ENCODE assay signal across 8 cellular contexts in the genomic region with DNA sequence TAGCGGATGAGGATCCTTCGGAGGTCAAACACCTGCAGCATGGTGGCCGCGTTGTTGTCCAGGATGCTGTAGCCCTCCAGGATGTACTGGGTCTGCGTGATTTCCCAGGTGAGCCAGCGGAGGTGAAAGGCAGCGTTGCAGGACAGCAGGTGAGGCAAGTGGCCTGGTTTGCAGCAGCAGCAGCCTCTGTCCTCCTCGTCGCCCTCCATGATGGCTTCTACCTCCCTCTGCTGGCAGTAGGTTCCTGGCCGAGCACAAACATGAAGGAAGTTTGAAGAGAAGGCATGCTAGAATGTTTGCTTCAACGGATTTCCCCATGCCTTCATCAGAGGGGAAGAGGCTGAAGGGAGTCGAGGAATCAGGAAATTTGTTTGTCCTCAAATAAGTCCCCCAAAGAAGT.
A peak's percentile ranks its signal among the peaks of the same experiment; 100 is the strongest.
DNase-seq lines count a peak whose midpoint lies in the region; ATAC-seq and TF ChIP-seq lines count a peak whose summit lies in the region.

No MANE protein-coding gene starts in this region.

- H3K9me3 Mint-ChIP-seq in activated T-cell treated with anti-CD3 and anti-CD28 coated beads, Interleukin-2, amount 50 U/mL, for 72 hours: no peaks in the 10 kb centered on the region
- no peaks in the 10 kb centered on the region for H3K9me3 Mint-ChIP-seq in activated T-cell treated with anti-CD3 and anti-CD28 coated beads, Interleukin-2, amount 50 U/mL, for 4 hours

- WGBS in mammary epithelial cell (ENCODE audit: low coverage, missing lambda C conversion rate): 78% methylated on average over 10 of the region's 12 CpGs

- in situ Hi-C loops in mammary epithelial cell (cut with MboI; ENCODE audit: low sequenced_read_pairs in 2 of 2): no loop called here

- CTCF ChIA-PET in mammary epithelial cell (lab: Charles Lee; ENCODE audit: low non-redundant PET): no interaction called here

- H3K9me3 ChIP-seq in mammary epithelial cell (replicated peaks; ENCODE audit: insufficient read depth, low read length): no peaks in the 10 kb centered on the region

- intact Hi-C loops in mammary epithelial cell (cut with micrococcal nuclease): loop anchor here (5.0 kb wide), 2 partner anchors 87 to 393 kb away; partner anchors contain the start of gene SIPA1L2

- peak overlapping the region; percentile 46 for H3K4me2 ChIP-seq in mammary epithelial cell (ENCODE audit: insufficient read depth, low read depth, low read length)

- BruUV-seq in mammary epithelial cell (replicated peaks; lab: Mats Ljungman, UMichigan): no TSS peak

- H3K36me3 Mint-ChIP-seq in activated T-cell treated with anti-CD3 and anti-CD28 coated beads, Interleukin-2, amount 50 U/mL, for 72 hours (ENCODE audit: insufficient read depth in 2 of 2): no peaks in the 10 kb centered on the region
- peaks cover 17% of the 10 kb centered on the region for H3K36me3 Mint-ChIP-seq in activated T-cell treated with anti-CD3 and anti-CD28 coated beads, Interleukin-2, amount 50 U/mL, for 4 hours (ENCODE audit: insufficient read depth)

- no peaks in the 10 kb centered on the region for H3K79me2 ChIP-seq in mammary epithelial cell (ENCODE audit: insufficient read depth, low read length)

- no peaks in the 10 kb centered on the region for H4K20me1 ChIP-seq in mammary epithelial cell (ENCODE audit: insufficient read depth, low read length)

- no peak overlapping the region for H2AFZ ChIP-seq in mammary epithelial cell (ENCODE audit: low read depth, low read length)

- H3K4me3 Mint-ChIP-seq in activated T-cell treated with anti-CD3 and anti-CD28 coated beads, Interleukin-2, amount 50 U/mL, for 72 hours: no peak overlapping the region
- H3K4me3 Mint-ChIP-seq in activated T-cell treated with anti-CD3 and anti-CD28 coated beads, Interleukin-2, amount 50 U/mL, for 4 hours: no peak overlapping the region

- no peaks in the 10 kb centered on the region for H3K36me3 ChIP-seq in mammary epithelial cell (ENCODE audit: insufficient read depth, low read length)

- peaks cover 17% of the 10 kb centered on the region for H3K4me1 ChIP-seq in mammary epithelial cell (ENCODE audit: insufficient read depth, low read length)

- peak; percentile 1 to 5 for DNase-seq in activated T-cell treated with anti-CD3 and anti-CD28 coated beads, Interleukin-2, amount 50 U/mL, for 72 hours
- DNase-seq in activated T-cell treated with anti-CD3 and anti-CD28 coated beads, Interleukin-2, amount 50 U/mL, for 4 hours: no peak
- DNase-seq in NCI-H510A (lab: John Stamatoyannopoulos, UW) (peak; percentile 71), mammary epithelial cell (no peak), medulla oblongata (ENCODE audit: extremely low spot score) (peak; percentile 43), activated gamma-delta T cell (lab: John Stamatoyannopoulos, UW) (no peak)
- no peak for DNase-seq in activated T-cell treated with anti-CD3 and anti-CD28 coated beads, Interleukin-2, amount 50 U/mL, for 48 hours

- no peak for ATAC-seq in activated T-cell treated with anti-CD3 and anti-CD28 coated beads, Interleukin-2, amount 50 U/mL, for 72 hours (replicated peaks in 1 of 2)
- ATAC-seq in activated T-cell treated with anti-CD3 and anti-CD28 coated beads, Interleukin-2, amount 50 U/mL, for 4 hours: no peak
- no peak for ATAC-seq in HG03135 (IDR thresholded peaks at IDR 0.05; ENCODE audit: unreplicated experiment)

- H3K27ac ChIP-seq in mammary epithelial cell (ENCODE audit: insufficient read depth, low read depth, low read length): no peak overlapping the region

- no peak overlapping the region for H3K27ac Mint-ChIP-seq in activated T-cell treated with anti-CD3 and anti-CD28 coated beads, Interleukin-2, amount 50 U/mL, for 72 hours

- no peaks in the 10 kb centered on the region for H3K27me3 Mint-ChIP-seq in activated T-cell treated with anti-CD3 and anti-CD28 coated beads, Interleukin-2, amount 50 U/mL, for 72 hours (ENCODE audit: low read depth)
- no peaks in the 10 kb centered on the region for H3K27me3 Mint-ChIP-seq in activated T-cell treated with anti-CD3 and anti-CD28 coated beads, Interleukin-2, amount 50 U/mL, for 4 hours (ENCODE audit: low read depth)

- dilution Hi-C loops in mammary epithelial cell (cut with HindIII; ENCODE audit: low sequenced_read_pairs): no loop called here

- H3K27me3 ChIP-seq in mammary epithelial cell (ENCODE audit: insufficient read depth, low read length): no peaks in the 10 kb centered on the region

- no peak overlapping the region for H3K4me3 ChIP-seq in mammary epithelial cell (replicated peaks in 1 of 3; ENCODE audit: insufficient read depth in 1 of 3, low read depth in 2 of 3, low read length in 3 of 3)

- no peaks in the 10 kb centered on the region for H3K4me1 Mint-ChIP-seq in activated T-cell treated with anti-CD3 and anti-CD28 coated beads, Interleukin-2, amount 50 U/mL, for 72 hours (ENCODE audit: low read depth)
- H3K4me1 Mint-ChIP-seq in activated T-cell treated with anti-CD3 and anti-CD28 coated beads, Interleukin-2, amount 50 U/mL, for 4 hours (ENCODE audit: low read depth): peaks cover 2% of the 10 kb centered on the region

- TF ChIP-seq CTCF in mammary epithelial cell (conservative IDR thresholded peaks at IDR 0.05 in 1 of 2, IDR thresholded peaks at IDR 0.05 in 1 of 2; ENCODE audit: extremely low read depth in 1 of 2, insufficient read depth in 1 of 2, low read depth in 1 of 2, low read length in 2 of 2): peak in 1 of 2 donors; percentile 11

- H3K9ac ChIP-seq in mammary epithelial cell (ENCODE audit: insufficient read depth, low read length): no peak overlapping the region

Comparison
In these comparisons a context has a peak if more than half of its experiments do, and no peak if none do; other contexts are left out.
1. DNase-seq: peak in activated T-cell treated with anti-CD3 and anti-CD28 coated beads, Interleukin-2, amount 50 U/mL, for 72 hours (2 of 2), NCI-H510A (single experiment) and medulla oblongata (single experiment); none in activated T-cell treated with anti-CD3 and anti-CD28 coated beads, Interleukin-2, amount 50 U/mL, for 4 hours (single experiment), mammary epithelial cell (single experiment), activated T-cell treated with anti-CD3 and anti-CD28 coated beads, Interleukin-2, amount 50 U/mL, for 48 hours (0 of 2) and activated gamma-delta T cell (single experiment).